In genomic region chr2:74503506-74504475, GRCh38 we compare ENCODE assay signal across 8 cellular contexts. TPM values are rescaled to one million over a fixed set of nuclear protein-coding genes. Genes with fewer than 3 reads are reported as not detected.
DNase-seq lines count a peak whose midpoint lies in the region; ATAC-seq and TF ChIP-seq lines count a peak whose summit lies in the region.

No MANE protein-coding gene starts in this region.

- H3K9me3 Mint-ChIP-seq in CD8-positive, alpha-beta memory T cell: peaks cover 0 to 4% (median 0%) of the 10 kb centered on the region in 5 donors

- peaks cover 46% of the 10 kb centered on the region for H3K4me1 ChIP-seq in CD8-positive, alpha-beta memory T cell (ENCODE audit: insufficient read depth, low read length)
- H3K4me1 ChIP-seq in SJSA1 (replicated peaks): peaks cover 46% of the 10 kb centered on the region
- H3K4me1 ChIP-seq in parathyroid adenoma: peaks cover 24% of the 10 kb centered on the region

- peaks cover 49 to 79% (median 67%) of the 10 kb centered on the region in 3 donors for H3K4me1 Mint-ChIP-seq in CD8-positive, alpha-beta memory T cell

- peak overlapping the region; percentile 50 for H3K4me3 ChIP-seq in CD8-positive, alpha-beta memory T cell (ENCODE audit: low read length)
- H3K4me3 ChIP-seq in SJSA1 (peak overlapping the region; percentile 39), fibroblast of pulmonary artery (replicated peaks; ENCODE audit: low read depth, low read length) (peak overlapping the region; percentile 62), parathyroid adenoma (ENCODE audit: low read depth, low read length) (peak overlapping the region; percentile 11)

- no peak for ATAC-seq in GM21367 (IDR thresholded peaks at IDR 0.05; ENCODE audit: unreplicated experiment)

- H3K4me3 Mint-ChIP-seq in CD8-positive, alpha-beta memory T cell: peak overlapping the region; percentile 72 to 80 (median 76)

- H3K36me3 Mint-ChIP-seq in CD8-positive, alpha-beta memory T cell: peaks cover 10 to 33% (median 24%) of the 10 kb centered on the region in 3 donors

- peak overlapping the region in 1 of 8 donors; percentile 57 for H3K27ac Mint-ChIP-seq in CD8-positive, alpha-beta memory T cell

- no peak for DNase-seq in CD8-positive, alpha-beta memory T cell
- DNase-seq in SJSA1 (ENCODE audit: low read depth in 1 of 2, low spot score in 2 of 2) (no peak), fibroblast of pulmonary artery (ENCODE audit: low read depth) (peak; percentile 35), NCI-H128 (lab: John Stamatoyannopoulos, UW; ENCODE audit: unreplicated experiment) (no peak), NCI-H1436 (lab: John Stamatoyannopoulos, UW) (no peak), NCI-H2227 treated with DMSO at 0.1 percent for 48 hours (lab: John Stamatoyannopoulos, UW) (no peak)

- peaks cover 15% of the 10 kb centered on the region for H3K27me3 ChIP-seq in CD8-positive, alpha-beta memory T cell (ENCODE audit: insufficient read depth, low read length, poor library complexity, severe bottlenecking)
- H3K27me3 ChIP-seq in SJSA1 (replicated peaks): peaks cover 21% of the 10 kb centered on the region
- no peaks in the 10 kb centered on the region for H3K27me3 ChIP-seq in parathyroid adenoma (ENCODE audit: control insufficient read depth, insufficient read depth, low read length)

- peak overlapping the region; percentile 70 for H2AFZ ChIP-seq in parathyroid adenoma

- no peaks in the 10 kb centered on the region for H3K9me3 ChIP-seq in CD8-positive, alpha-beta memory T cell (ENCODE audit: low read length)
- H3K9me3 ChIP-seq in SJSA1 (replicated peaks) (no peaks in the 10 kb centered on the region), parathyroid adenoma (ENCODE audit: control insufficient read depth, low read length) (no peaks in the 10 kb centered on the region)

- peak overlapping the region; percentile 1 for H3K4me2 ChIP-seq in parathyroid adenoma (ENCODE audit: low read length)

- CTCF ChIA-PET in CD8-positive, alpha-beta memory T cell (lab: Charles Lee): interaction anchor here (0.9 to 2.1 kb wide), 5 partner anchors 17 to 28 kb away, joined by 3 to 10 read pairs (median 5); partner anchors contain the start of genes AUP1, CCDC142, HTRA2 and TTC31

- no peak overlapping the region for H3K9ac ChIP-seq in parathyroid adenoma

- H3K79me2 ChIP-seq in parathyroid adenoma: peaks cover 4% of the 10 kb centered on the region

- H3K27me3 Mint-ChIP-seq in CD8-positive, alpha-beta memory T cell: peaks cover 39 to 69% of the 10 kb centered on the region in 2 donors

- TF ChIP-seq CTCF in fibroblast of pulmonary artery (IDR thresholded peaks at IDR 0.05; ENCODE audit: low read length, missing control alignments): no peak
- TF ChIP-seq CTCF in parathyroid adenoma (IDR thresholded peaks at IDR 0.05): no peak

- POLR2A ChIA-PET in CD8-positive, alpha-beta memory T cell (lab: Charles Lee): interaction anchor here (0.9 to 2.4 kb wide), 5 partner anchors 9 to 31 kb away, joined by 3 to 7 read pairs (median 3); partner anchors contain the start of genes AUP1, DQX1, HTRA2 and MRPL53

- H3K36me3 ChIP-seq in CD8-positive, alpha-beta memory T cell (ENCODE audit: insufficient read depth, low read length): peaks cover 9% of the 10 kb centered on the region
- H3K36me3 ChIP-seq in SJSA1: peaks cover 31% of the 10 kb centered on the region
- no peaks in the 10 kb centered on the region for H3K36me3 ChIP-seq in parathyroid adenoma (ENCODE audit: control insufficient read depth, insufficient read depth, low read length)

- H3K27ac ChIP-seq in CD8-positive, alpha-beta memory T cell (ENCODE audit: low read depth, low read length): peak overlapping the region; percentile 64
- H3K27ac ChIP-seq in SJSA1 (peak overlapping the region; percentile 19; the same call in 1 of the 2 replicates), parathyroid adenoma (peak overlapping the region; percentile 20)

RNA-seq across cellular contexts. Expression of gene PCGF1, which starts 3.7 kb away (rescaled TPM):
- total RNA-seq in CD8-positive, alpha-beta memory T cell: 10 to 100 TPM; 29.6 to 38.7 TPM
- 17.2 TPM for polyA plus RNA-seq in CD8-positive, alpha-beta memory T cell
- total RNA-seq in SJSA1 (2014; rRNA removed; shearing (Covaris generic)): 15.8 and 19.3 TPM in 2 replicates

RNA-seq across cellular contexts. Expression of gene LBX2, which starts 4.4 kb away (rescaled TPM):
- total RNA-seq in CD8-positive, alpha-beta memory T cell: under 1 TPM; 0.38 to 0.94 TPM
- not detected for polyA plus RNA-seq in CD8-positive, alpha-beta memory T cell
- 0.18 and 1.6 TPM in 2 replicates for total RNA-seq in SJSA1 (2014; rRNA removed; shearing (Covaris generic))

RNA-seq across cellular contexts. Expression of gene TLX2, which starts 10.5 kb away (rescaled TPM):
- total RNA-seq in CD8-positive, alpha-beta memory T cell: under 1 TPM; 0.37 to 0.60 TPM
- not detected for polyA plus RNA-seq in CD8-positive, alpha-beta memory T cell
- not detected in 2 replicates for total RNA-seq in SJSA1 (2014; rRNA removed; shearing (Covaris generic))

RNA-seq across cellular contexts. Expression of gene TTC31, which starts 20.9 kb away (rescaled TPM):
- total RNA-seq in CD8-positive, alpha-beta memory T cell: 10 to 100 TPM; 26.4 to 28.0 TPM
- 20.5 TPM for polyA plus RNA-seq in CD8-positive, alpha-beta memory T cell
- 19.8 and 22.9 TPM in 2 replicates for total RNA-seq in SJSA1 (2014; rRNA removed; shearing (Covaris generic))

RNA-seq across cellular contexts. Expression of gene CCDC142, which starts 21.0 kb away (rescaled TPM):
- total RNA-seq in CD8-positive, alpha-beta memory T cell: 10 to 100 TPM; 20.3 to 22.8 TPM
- polyA plus RNA-seq in CD8-positive, alpha-beta memory T cell: 9.7 TPM
- 5.4 and 12.4 TPM in 2 replicates for total RNA-seq in SJSA1 (2014; rRNA removed; shearing (Covaris generic))

Comparison
In these comparisons a context has a peak if more than half of its experiments do, and no peak if none do; other contexts are left out.
1. H3K4me3 ChIP-seq: peak in every context shown above with its lines; median percentile 62 in fibroblast of pulmonary artery; 50 in CD8-positive, alpha-beta memory T cell; 39 in SJSA1; 11 in parathyroid adenoma.